Comparison of ENCODE assay signal across 1 cellular context in genomic region chr17:79777166-79777843, GRCh38.
TF ChIP-seq lines count a peak whose summit lies in the region.

No MANE protein-coding gene starts in this region.

TF ChIP-seq in HepG2, 621 proteins besides CTCF, POLR2A, EP300 and RAD21 (continued from another document and continues in another):
- TF ChIP-seq NFKBIZ (CRISPR knock-in tag; IDR thresholded peaks at IDR 0.05) (no peak), KLF12 (CRISPR knock-in tag; IDR thresholded peaks at IDR 0.05; ENCODE audit: borderline replicate concordance) (peak; percentile 86; the same call in 1 of the 2 replicates), NFYC (CRISPR knock-in tag; IDR thresholded peaks at IDR 0.05) (0 out of 2 replicates have a peak, but pooled peaks have one; percentile 21), ZBTB42 (CRISPR knock-in tag; IDR thresholded peaks at IDR 0.05) (no peak), MNT (IDR thresholded peaks at IDR 0.05) (no peak), SALL2 (CRISPR knock-in tag; IDR thresholded peaks at IDR 0.05) (no peak), NRL (CRISPR knock-in tag; IDR thresholded peaks at IDR 0.05; ENCODE audit: borderline replicate concordance) (no peak), ZSCAN29 (CRISPR knock-in tag; conservative IDR thresholded peaks at IDR 0.05) (no peak; the same call in none of the 2 replicates), ZNF781 (CRISPR knock-in tag; IDR thresholded peaks at IDR 0.05; ENCODE audit: borderline replicate concordance, not compliant biosample characterization) (no peak), ZBTB44 (CRISPR knock-in tag; IDR thresholded peaks at IDR 0.05) (no peak), PPARG (CRISPR knock-in tag; conservative IDR thresholded peaks at IDR 0.05) (0 out of 2 replicates have a peak, but pooled peaks have one; percentile 18), ZNF790 (CRISPR knock-in tag; IDR thresholded peaks at IDR 0.05; ENCODE audit: borderline replicate concordance) (no peak), ZNF740 (CRISPR knock-in tag; IDR thresholded peaks at IDR 0.05) (peak; percentile 51; the same call in 1 of the 2 replicates), KLF9 (CRISPR knock-in tag; IDR thresholded peaks at IDR 0.05; ENCODE audit: low read depth) (no peak), TEAD3 (CRISPR knock-in tag; optimal IDR thresholded peaks at IDR 0.05; ENCODE audit: borderline replicate concordance) (peak; percentile 46), ZNF335 (CRISPR knock-in tag; IDR thresholded peaks at IDR 0.05) (no peak; the same call in 1 of the 2 replicates), HOMEZ (CRISPR knock-in tag; IDR thresholded peaks at IDR 0.05; ENCODE audit: low read depth) (no peak), DBP (CRISPR knock-in tag; IDR thresholded peaks at IDR 0.05; ENCODE audit: not compliant biosample characterization) (no peak), PHF21A (CRISPR knock-in tag; IDR thresholded peaks at IDR 0.05) (no peak), ZNF563 (CRISPR knock-in tag; IDR thresholded peaks at IDR 0.05) (no peak), MIER2 (CRISPR knock-in tag; IDR thresholded peaks at IDR 0.05) (no peak), EEA1 (CRISPR knock-in tag; IDR thresholded peaks at IDR 0.05; ENCODE audit: borderline replicate concordance) (no peak), HMG20A (CRISPR knock-in tag; IDR thresholded peaks at IDR 0.05; ENCODE audit: borderline replicate concordance) (no peak), MTA1 (CRISPR knock-in tag; IDR thresholded peaks at IDR 0.05; ENCODE audit: borderline replicate concordance) (0 out of 2 replicates have a peak, but pooled peaks have one; percentile 33), ZNF362 (CRISPR knock-in tag; IDR thresholded peaks at IDR 0.05; ENCODE audit: borderline replicate concordance) (no peak), ZNF3 (CRISPR knock-in tag; IDR thresholded peaks at IDR 0.05) (no peak), ATM (IDR thresholded peaks at IDR 0.05; ENCODE audit: borderline replicate concordance) (no peak), PCBP2 (optimal IDR thresholded peaks at IDR 0.05; ENCODE audit: low read depth, low read length, poor library complexity, severe bottlenecking) (no peak), ZNF674 (CRISPR knock-in tag; IDR thresholded peaks at IDR 0.05; ENCODE audit: low read depth) (no peak), GTF3A (CRISPR knock-in tag; conservative IDR thresholded peaks at IDR 0.05) (no peak), ZNF296 (CRISPR knock-in tag; conservative IDR thresholded peaks at IDR 0.05) (no peak), POLR2G (IDR thresholded peaks at IDR 0.05; ENCODE audit: low read depth, low read length) (no peak), ZNF572 (CRISPR knock-in tag; IDR thresholded peaks at IDR 0.05) (peak; percentile 88), ZC3H4 (CRISPR knock-in tag; IDR thresholded peaks at IDR 0.05; ENCODE audit: borderline replicate concordance) (no peak), HDAC2 (CRISPR knock-in tag; IDR thresholded peaks at IDR 0.05) (no peak; the same call in 1 of the 2 replicates), ZNF709 (CRISPR knock-in tag; IDR thresholded peaks at IDR 0.05) (peak; percentile 56; the same call in 1 of the 2 replicates), ZNF776 (CRISPR knock-in tag; IDR thresholded peaks at IDR 0.05) (no peak), SRSF9 (IDR thresholded peaks at IDR 0.05; ENCODE audit: borderline replicate concordance, insufficient read depth, low read depth, low read length, poor library complexity, severe bottlenecking) (no peak), BRCA1 (CRISPR knock-in tag; IDR thresholded peaks at IDR 0.05) (no peak), ZNF710 (CRISPR knock-in tag; IDR thresholded peaks at IDR 0.05; ENCODE audit: borderline replicate concordance) (no peak), RFX1 (IDR thresholded peaks at IDR 0.05) (no peak), NFIC (IDR thresholded peaks at IDR 0.05; ENCODE audit: low read length) (no peak; the same call in 1 of the 2 replicates), NR2F6 (IDR thresholded peaks at IDR 0.05) (no peak), NR2F6 (CRISPR knock-in tag; IDR thresholded peaks at IDR 0.05) (no peak; the same call in 1 of the 2 replicates), THAP11 (CRISPR knock-in tag; IDR thresholded peaks at IDR 0.05) (no peak), ZBTB38 (CRISPR knock-in tag; IDR thresholded peaks at IDR 0.05) (no peak), GLI4 (CRISPR knock-in tag; IDR thresholded peaks at IDR 0.05; ENCODE audit: borderline replicate concordance) (no peak), KLF11 (CRISPR knock-in tag; IDR thresholded peaks at IDR 0.05) (no peak), ATF7 (IDR thresholded peaks at IDR 0.05) (no peak), ATF7 (CRISPR knock-in tag; IDR thresholded peaks at IDR 0.05) (no peak), PRDM15 (CRISPR knock-in tag; IDR thresholded peaks at IDR 0.05) (no peak), ZKSCAN8 (CRISPR knock-in tag; IDR thresholded peaks at IDR 0.05; ENCODE audit: borderline replicate concordance) (no peak), NCOA5 (CRISPR knock-in tag; IDR thresholded peaks at IDR 0.05) (no peak), RARA (CRISPR knock-in tag; IDR thresholded peaks at IDR 0.05) (peak; percentile 37; the same call in 1 of the 2 replicates), ZNF597 (CRISPR knock-in tag; IDR thresholded peaks at IDR 0.05) (no peak), ZNF530 (CRISPR knock-in tag; IDR thresholded peaks at IDR 0.05; ENCODE audit: low read depth) (no peak), STAT6 (CRISPR knock-in tag; IDR thresholded peaks at IDR 0.05; ENCODE audit: borderline replicate concordance) (no peak)
